8 cellular contexts compared by ENCODE assay signal in the genomic region with DNA sequence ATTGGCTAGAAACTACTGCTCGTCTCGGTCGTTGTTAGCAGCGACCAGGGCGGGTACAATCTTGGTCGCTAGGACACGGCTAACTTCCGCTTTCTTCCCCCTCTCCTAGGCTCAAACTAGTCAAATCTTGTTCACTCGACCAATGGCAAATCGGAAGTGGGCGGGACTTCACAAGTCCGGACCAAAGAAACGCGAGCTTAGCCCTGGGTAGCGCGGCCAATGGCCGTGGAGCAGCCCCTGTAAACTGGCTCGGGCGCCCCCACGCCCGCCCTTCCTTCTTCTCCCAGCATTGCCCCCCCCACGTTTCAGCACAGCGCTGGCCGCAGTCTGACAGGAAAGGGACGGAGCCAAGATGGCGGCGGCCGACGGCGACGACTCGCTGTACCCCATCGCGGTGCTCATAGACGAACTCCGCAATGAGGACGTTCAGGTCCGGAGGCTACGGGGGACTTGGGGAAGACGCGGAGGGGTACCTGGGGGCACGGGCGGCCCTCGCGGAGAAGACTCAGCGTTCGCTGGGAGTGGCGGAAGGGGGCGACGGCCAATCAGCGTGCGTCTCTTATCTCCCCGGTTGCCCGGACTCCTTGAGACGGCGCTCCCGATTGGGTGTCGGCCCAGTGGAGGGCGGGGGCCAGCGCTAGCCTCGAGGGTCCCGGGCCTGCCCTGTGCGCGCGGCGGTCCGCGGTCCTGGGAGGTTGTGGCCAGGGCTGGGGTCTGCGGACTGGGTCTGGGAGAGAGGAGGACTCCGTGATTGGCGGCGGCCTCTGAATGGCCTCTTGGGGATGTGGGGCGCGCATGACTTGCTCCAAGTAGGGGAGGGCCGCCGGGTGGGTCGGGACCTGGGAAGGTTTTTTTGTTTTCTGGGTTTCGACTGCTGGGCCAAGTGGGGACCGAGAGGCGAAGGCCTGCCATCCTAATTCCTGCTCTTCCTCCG. TPM values are rescaled to one million over a fixed set of nuclear protein-coding genes. Genes with fewer than 3 reads are reported as not detected.
DNase-seq lines count a peak whose midpoint lies in the region; TF ChIP-seq lines count a peak whose summit lies in the region.

A gene (plus strand): TSS at position 308 of the 934 bp plus-strand sequence. CDS start 45 bp downstream, at position 353.

- H3K4me1 Mint-ChIP-seq in nephron: peaks cover 15% of the 10 kb centered on the region
- H3K4me1 Mint-ChIP-seq in stimulated activated naive CD8-positive, alpha-beta T cell treated with anti-CD3 and anti-CD28 coated beads, Interleukin-15, Interleukin-2, amounts not matched to agents 100 ng/mL and 50 ng/mL, for 24 hours (ENCODE audit: low read depth): peaks cover 51% of the 10 kb centered on the region

- H3K9me2 ChIP-seq in MM.1S (replicated peaks; ENCODE audit: insufficient read depth, low read length): no peaks in the 10 kb centered on the region

- H3K9me3 Mint-ChIP-seq in nephron: no peaks in the 10 kb centered on the region
- no peaks in the 10 kb centered on the region for H3K9me3 Mint-ChIP-seq in stimulated activated naive CD8-positive, alpha-beta T cell treated with anti-CD3 and anti-CD28 coated beads, Interleukin-15, Interleukin-2, amounts not matched to agents 100 ng/mL and 50 ng/mL, for 24 hours

- H3K9ac ChIP-seq in ES-I3 (ENCODE audit: low read depth, low read length) (peak within 1 kb of the TSS; percentile 87), MM.1S (ENCODE audit: low read length) (peak within 1 kb of the TSS; percentile 95)

- H3K9me3 ChIP-seq in ES-I3 (ENCODE audit: control insufficient read depth, insufficient read depth, low read length) (no peaks in the 10 kb centered on the region), HAP-1 (no peaks in the 10 kb centered on the region), MM.1S (replicated peaks; ENCODE audit: insufficient read depth, low read length) (no peaks in the 10 kb centered on the region)

- peak within 1 kb of the TSS; percentile 82 for H3K4me2 ChIP-seq in MM.1S (ENCODE audit: low read depth, low read length)

- H3K27me3 Mint-ChIP-seq in nephron (ENCODE audit: low read depth): no peaks in the 10 kb centered on the region
- no peaks in the 10 kb centered on the region for H3K27me3 Mint-ChIP-seq in stimulated activated naive CD8-positive, alpha-beta T cell treated with anti-CD3 and anti-CD28 coated beads, Interleukin-15, Interleukin-2, amounts not matched to agents 100 ng/mL and 50 ng/mL, for 24 hours

- no peaks in the 10 kb centered on the region for H3F3A ChIP-seq in MM.1S (ENCODE audit: insufficient read depth, low read length)

- H3K36me3 Mint-ChIP-seq in nephron (ENCODE audit: low read depth): peaks cover 32% of the 10 kb centered on the region
- peaks cover 32% of the 10 kb centered on the region for H3K36me3 Mint-ChIP-seq in stimulated activated naive CD8-positive, alpha-beta T cell treated with anti-CD3 and anti-CD28 coated beads, Interleukin-15, Interleukin-2, amounts not matched to agents 100 ng/mL and 50 ng/mL, for 24 hours (ENCODE audit: low read depth)

- DNase-seq in HAP-1 (ENCODE audit: low spot score in 2 of 2) (peak; percentile 98 to 100), MM.1S (peak; percentile 100), SIG-M5 (lab: John Stamatoyannopoulos, UW) (peak; percentile 98), activated gamma-delta T cell (lab: John Stamatoyannopoulos, UW) (peak; percentile 91), fibroblast of the aortic adventitia (ENCODE audit: low read depth) (peak; percentile 100)

- no peaks in the 10 kb centered on the region for H4K20me1 ChIP-seq in MM.1S (ENCODE audit: insufficient read depth, low read length)

- H3K79me2 ChIP-seq in MM.1S (ENCODE audit: low read length): peaks cover 51% of the 10 kb centered on the region

- in situ Hi-C loops in HAP-1 (cut with MboI; ENCODE audit: low sequenced_read_pairs): no loop called here

- H3K4me1 ChIP-seq in ES-I3 (ENCODE audit: insufficient read depth, low read length): peaks cover 10% of the 10 kb centered on the region; the same call in 1 of the 2 replicates
- peaks cover 7% of the 10 kb centered on the region; the same call in 1 of the 2 replicates for H3K4me1 ChIP-seq in HAP-1
- no peaks in the 10 kb centered on the region; the same call in 1 of the 2 replicates for H3K4me1 ChIP-seq in MM.1S (ENCODE audit: low read length)

- H3K27ac ChIP-seq in MM.1S (ENCODE audit: low read length): peak within 1 kb of the TSS; percentile 89

- no peak for TF ChIP-seq CTCF in MM.1S (IDR thresholded peaks at IDR 0.05; ENCODE audit: low read length)
- TF ChIP-seq CTCF in fibroblast of the aortic adventitia (IDR thresholded peaks at IDR 0.05; ENCODE audit: insufficient read depth, low read length): no peak
- no peak for TF ChIP-seq CTCF in nephron (IDR thresholded peaks at IDR 0.05; ENCODE audit: unreplicated experiment in 3 of 3)

- H3K27ac Mint-ChIP-seq in nephron: peak within 1 kb of the TSS; percentile 88 to 99 (median 97)
- peak within 1 kb of the TSS; percentile 99 for H3K27ac Mint-ChIP-seq in stimulated activated naive CD8-positive, alpha-beta T cell treated with anti-CD3 and anti-CD28 coated beads, Interleukin-15, Interleukin-2, amounts not matched to agents 100 ng/mL and 50 ng/mL, for 24 hours

- H2AFZ ChIP-seq in MM.1S (ENCODE audit: low read length): peak within 1 kb of the TSS; percentile 79

- H3K4me3 Mint-ChIP-seq in nephron: peak within 1 kb of the TSS; percentile 91 to 95 (median 93)
- H3K4me3 Mint-ChIP-seq in stimulated activated naive CD8-positive, alpha-beta T cell treated with anti-CD3 and anti-CD28 coated beads, Interleukin-15, Interleukin-2, amounts not matched to agents 100 ng/mL and 50 ng/mL, for 24 hours: peak within 1 kb of the TSS; percentile 96

- no peaks in the 10 kb centered on the region for H3K36me3 ChIP-seq in ES-I3 (ENCODE audit: insufficient read depth, low read length)
- H3K36me3 ChIP-seq in HAP-1 (replicated peaks): peaks cover 32% of the 10 kb centered on the region
- H3K36me3 ChIP-seq in MM.1S (replicated peaks; ENCODE audit: insufficient read depth, low read length): peaks cover 9% of the 10 kb centered on the region; the same call in 1 of the 2 replicates

- no peaks in the 10 kb centered on the region for H3K27me3 ChIP-seq in HAP-1 (ENCODE audit: low read depth)
- no peaks in the 10 kb centered on the region for H3K27me3 ChIP-seq in MM.1S (replicated peaks; ENCODE audit: insufficient read depth, low read length)

- H3K4me3 ChIP-seq in HAP-1 (peak within 1 kb of the TSS; percentile 100), MM.1S (ENCODE audit: low read length) (peak within 1 kb of the TSS; percentile 96), fibroblast of the aortic adventitia (ENCODE audit: low read depth, low read length) (peak within 1 kb of the TSS; percentile 87)

RNA-seq across cellular contexts. Expression of the gene that starts here (rescaled TPM):
- total RNA-seq in fibroblast of the aortic adventitia (ENCODE audit: low replicate concordance): 176 and 187 TPM in 2 replicates

Comparison
In these comparisons a context has a peak if more than half of its experiments do, and no peak if none do; other contexts are left out.
1. Peak in every context shown above with its lines: DNase-seq, H3K4me3 ChIP-seq and H3K27ac ChIP-seq.